ENCODE assay signal across 23 cellular contexts in the genomic region with DNA sequence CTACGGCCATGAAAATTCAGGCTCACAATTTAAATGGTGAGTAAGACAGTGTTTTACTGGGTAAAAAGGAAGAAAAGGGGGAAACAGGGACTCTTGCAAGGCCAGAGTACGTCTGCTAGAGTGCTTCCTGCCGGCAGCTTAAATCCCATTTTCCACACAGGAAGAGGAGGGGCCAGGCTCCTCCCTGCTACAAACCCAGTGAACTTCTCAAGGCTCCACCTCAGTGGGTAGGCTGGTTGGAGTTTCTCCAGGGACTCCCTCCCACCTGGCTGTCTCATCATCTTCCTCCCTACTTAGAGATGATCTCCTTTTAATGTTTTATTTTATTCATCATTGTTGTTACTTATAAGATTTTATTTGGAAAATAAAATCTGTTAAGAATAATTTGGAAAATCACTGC.
A peak's percentile ranks its signal among the peaks of the same experiment; 100 is the strongest.
DNase-seq lines count a peak whose midpoint lies in the region; ATAC-seq, FAIRE-seq and TF ChIP-seq lines count a peak whose summit lies in the region.
"Had no signal": no experiment of that assay in that cellular context is flagged by ENCODE, and none has a peak within 500 bp of the region (broad histone marks: within the 10 kb centered on the region; RNA-seq: fewer than 3 reads in every experiment).

No MANE protein-coding gene starts in this region.

- no peaks in the 10 kb centered on the region for H3K36me3 ChIP-seq in mammary epithelial cell (ENCODE audit: insufficient read depth, low read length)
- H3K36me3 ChIP-seq in mesenchymal stem cell (ENCODE audit: control insufficient read depth in 1 of 2, insufficient read depth in 2 of 2, low read depth in 1 of 2, low read length in 2 of 2), result no peaks in the 10 kb centered on the region
- H3K36me3 ChIP-seq in testis (ENCODE audit: low read depth, missing control alignments), result no peaks in the 10 kb centered on the region
- H3K36me3 ChIP-seq: BE2C, HAP-1 had no signal

- H3K4me1 Mint-ChIP-seq in MCF 10A (ENCODE audit: insufficient read depth, unreplicated experiment) (no peaks in the 10 kb centered on the region), natural killer cell (no peaks in the 10 kb centered on the region)
- no peaks in the 10 kb centered on the region for H3K4me1 Mint-ChIP-seq in naive thymus-derived CD8-positive, alpha-beta T cell
- H3K4me1 Mint-ChIP-seq: CD4-positive, alpha-beta memory T cell had no signal

- H3K4me3 ChIP-seq in mammary epithelial cell (replicated peaks in 1 of 3; ENCODE audit: insufficient read depth in 1 of 3, low read depth in 2 of 3, low read length in 3 of 3), result no peak overlapping the region
- H3K4me3 ChIP-seq in mesenchymal stem cell (ENCODE audit: insufficient read depth in 1 of 2, low read depth in 1 of 2, low read length in 2 of 2), result no peak overlapping the region
- no peak overlapping the region for H3K4me3 ChIP-seq in testis
- H3K4me3 ChIP-seq: HAP-1 had no signal

- H3K4me3 Mint-ChIP-seq in MCF 10A (ENCODE audit: unreplicated experiment) (no peak overlapping the region), natural killer cell (no peak overlapping the region)
- H3K4me3 Mint-ChIP-seq in naive thymus-derived CD8-positive, alpha-beta T cell, result no peak overlapping the region
- H3K4me3 Mint-ChIP-seq: CD4-positive, alpha-beta memory T cell had no signal

- no peaks in the 10 kb centered on the region for H4K20me1 ChIP-seq in mammary epithelial cell (ENCODE audit: insufficient read depth, low read length)

- POLR2A ChIA-PET in MCF 10A (lab: Yijun Ruan, JAX), result no interaction called here
- POLR2A ChIA-PET in naive thymus-derived CD8-positive, alpha-beta T cell (lab: Charles Lee), result no interaction called here

- BruUV-seq in mammary epithelial cell (replicated peaks; lab: Mats Ljungman, UMichigan) (no TSS peak), MCF 10A (replicated peaks; lab: Mats Ljungman, UMichigan) (no TSS peak)

- in situ Hi-C loops in mammary epithelial cell (cut with MboI; ENCODE audit: low sequenced_read_pairs in 2 of 2), result no loop called here

- H3K27ac Mint-ChIP-seq in MCF 10A (ENCODE audit: low read depth, unreplicated experiment), result no peak overlapping the region
- H3K27ac Mint-ChIP-seq in natural killer cell, result no peak overlapping the region
- no peak overlapping the region for H3K27ac Mint-ChIP-seq in naive thymus-derived CD8-positive, alpha-beta T cell
- H3K27ac Mint-ChIP-seq: CD4-positive, alpha-beta memory T cell had no signal

- H2BK120ac ChIP-seq in mesenchymal stem cell (ENCODE audit: low read depth, low read length), result no peak overlapping the region

- H3K27me3 ChIP-seq in mammary epithelial cell (ENCODE audit: insufficient read depth, low read length), result no peaks in the 10 kb centered on the region
- H3K27me3 ChIP-seq in mesenchymal stem cell (ENCODE audit: control insufficient read depth in 1 of 2, insufficient read depth in 1 of 2, low read length in 2 of 2), result no peaks in the 10 kb centered on the region
- H3K27me3 ChIP-seq in testis, result no peaks in the 10 kb centered on the region
- H3K27me3 ChIP-seq: BE2C had no signal

- 100% methylated on average over 3 of the region's 3 CpGs for WGBS in mammary epithelial cell (ENCODE audit: low coverage, missing lambda C conversion rate)
- WGBS in mesenchymal stem cell, result 92% methylated on average over 3 of the region's 3 CpGs
- 55 to 65% methylated on average over 3 of the region's 3 CpGs for WGBS in testis, 2 donors

- dilution Hi-C loops in mammary epithelial cell (cut with HindIII; ENCODE audit: low sequenced_read_pairs), result no loop called here

- H4K8ac ChIP-seq in mesenchymal stem cell (ENCODE audit: low read length), result no peak overlapping the region

- intact Hi-C loops in mammary epithelial cell (cut with micrococcal nuclease) (no loop called here), MCF 10A (cut with micrococcal nuclease) (no loop called here), testis (cut with DNase I; ENCODE audit: low total_unique reads) (no loop called here), natural killer cell (cut with micrococcal nuclease) (no loop called here)

- H2BK12ac ChIP-seq in mesenchymal stem cell (ENCODE audit: low read length in 2 of 2), result no peak overlapping the region

- no peak overlapping the region for H4K91ac ChIP-seq in mesenchymal stem cell (ENCODE audit: low read length)

- no peak overlapping the region for H3K14ac ChIP-seq in mesenchymal stem cell (ENCODE audit: low read length in 2 of 2)

- CTCF ChIA-PET in mammary epithelial cell (lab: Charles Lee; ENCODE audit: low non-redundant PET) (no interaction called here), MCF 10A (lab: Yijun Ruan, JAX) (interaction anchor here (0.7 kb wide), 1 partner anchor 572 kb away, joined by 3 read pairs; no protein-coding TSS in a partner anchor)

- H3K27me3 Mint-ChIP-seq in MCF 10A (ENCODE audit: insufficient read depth, unreplicated experiment) (no peaks in the 10 kb centered on the region), natural killer cell (ENCODE audit: low read depth in 2 of 2) (no peaks in the 10 kb centered on the region)
- H3K27me3 Mint-ChIP-seq in naive thymus-derived CD8-positive, alpha-beta T cell, result no peaks in the 10 kb centered on the region
- H3K27me3 Mint-ChIP-seq: CD4-positive, alpha-beta memory T cell had no signal

- H3K79me2 ChIP-seq in mammary epithelial cell (ENCODE audit: insufficient read depth, low read length), result no peaks in the 10 kb centered on the region

- no peak overlapping the region for H3K23ac ChIP-seq in mesenchymal stem cell (ENCODE audit: low read length in 2 of 2)

- H3K9ac ChIP-seq in mammary epithelial cell (ENCODE audit: insufficient read depth, low read length) (no peak overlapping the region), mesenchymal stem cell (ENCODE audit: low read length) (no peak overlapping the region)

- peak; percentile 5 for FAIRE-seq in RCC 7860 (lab: Jason Lieb, UNC)
- FAIRE-seq: D721Med, G401.6, GM12892, H1 had no signal

- H2BK15ac ChIP-seq in mesenchymal stem cell (ENCODE audit: low read depth, poor library complexity, severe bottlenecking), result peak overlapping the region; percentile 23

- no peak overlapping the region for H2AK5ac ChIP-seq in mesenchymal stem cell (ENCODE audit: low read length, severe bottlenecking)

- no peak for DNase-seq in mammary epithelial cell
- no peak for DNase-seq in MCF 10A (ENCODE audit: unreplicated experiment)
- DNase-seq in RCC 7860 (ENCODE audit: low spot score), result no peak
- DNase-seq in mesenchymal stem cell, result no peak
- DNase-seq in testis, result peak; percentile 17
- no peak for DNase-seq in natural killer cell
- DNase-seq in naive thymus-derived CD8-positive, alpha-beta T cell, result no peak
- DNase-seq: ACHN; BE2C; CD4-positive, alpha-beta memory T cell; DMS153; DMS79 treated with DMSO at 0.1 percent for 48 hours; EL; IMR-90 had no signal

- TF ChIP-seq CTCF in mammary epithelial cell (conservative IDR thresholded peaks at IDR 0.05 in 1 of 2, IDR thresholded peaks at IDR 0.05 in 1 of 2; ENCODE audit: extremely low read depth in 1 of 2, insufficient read depth in 1 of 2, low read depth in 1 of 2, low read length in 2 of 2) (no peak), MCF 10A (IDR thresholded peaks at IDR 0.05; ENCODE audit: unreplicated experiment) (no peak), testis (IDR thresholded peaks at IDR 0.05) (no peak), natural killer cell (IDR thresholded peaks at IDR 0.05) (no peak)

- H2BK5ac ChIP-seq in mesenchymal stem cell (ENCODE audit: low read depth, low read length, poor library complexity, severe bottlenecking), result no peak overlapping the region

- no peaks in the 10 kb centered on the region for H3K36me3 Mint-ChIP-seq in MCF 10A (ENCODE audit: insufficient read depth, unreplicated experiment)
- no peaks in the 10 kb centered on the region for H3K36me3 Mint-ChIP-seq in natural killer cell
- H3K36me3 Mint-ChIP-seq in naive thymus-derived CD8-positive, alpha-beta T cell, result no peaks in the 10 kb centered on the region
- H3K36me3 Mint-ChIP-seq: CD4-positive, alpha-beta memory T cell had no signal

- H3K9me3 Mint-ChIP-seq in MCF 10A (ENCODE audit: unreplicated experiment), result peaks cover 2% of the 10 kb centered on the region
- H3K9me3 Mint-ChIP-seq in natural killer cell, result peaks cover 5 to 6% of the 10 kb centered on the region in 2 donors
- H3K9me3 Mint-ChIP-seq in naive thymus-derived CD8-positive, alpha-beta T cell, result peaks cover 0 to 12% (median 3%) of the 10 kb centered on the region in 9 donors

- H3K18ac ChIP-seq in mesenchymal stem cell (ENCODE audit: low read depth in 1 of 2, low read length in 2 of 2), result no peak overlapping the region

- H3K9me3 ChIP-seq in mammary epithelial cell (replicated peaks; ENCODE audit: insufficient read depth, low read length) (peaks cover 4% of the 10 kb centered on the region), mesenchymal stem cell (ENCODE audit: control insufficient read depth, low read length) (peaks cover 8% of the 10 kb centered on the region), testis (no peaks in the 10 kb centered on the region)
- H3K9me3 ChIP-seq: BE2C, HAP-1 had no signal

- TF ChIP-seq POLR2A in testis (IDR thresholded peaks at IDR 0.05), result no peak

- H3K4ac ChIP-seq in mesenchymal stem cell (ENCODE audit: low read depth in 1 of 2, low read length in 2 of 2), result no peak overlapping the region

- ATAC-seq in GM21526 (IDR thresholded peaks at IDR 0.05; ENCODE audit: low FRiP score, unreplicated experiment) (no peak), natural killer cell (no peak)
- ATAC-seq in naive thymus-derived CD8-positive, alpha-beta T cell, result no peak

- H3K27ac ChIP-seq in mammary epithelial cell (ENCODE audit: insufficient read depth, low read depth, low read length) (no peak overlapping the region), mesenchymal stem cell (ENCODE audit: low read length, poor library complexity, severe bottlenecking) (no peak overlapping the region), testis (no peak overlapping the region)
- H3K27ac ChIP-seq: 22Rv1, C4-2B, HL-60 had no signal

- H2AFZ ChIP-seq in mammary epithelial cell (ENCODE audit: low read depth, low read length), result peak overlapping the region; percentile 10
- H2AFZ ChIP-seq in mesenchymal stem cell (ENCODE audit: low read depth, low read length), result no peak overlapping the region

- H3K4me2 ChIP-seq in mammary epithelial cell (ENCODE audit: insufficient read depth, low read depth, low read length) (no peak overlapping the region), mesenchymal stem cell (ENCODE audit: low read length, poor library complexity, severe bottlenecking) (no peak overlapping the region)

- no peaks in the 10 kb centered on the region for H3K79me1 ChIP-seq in mesenchymal stem cell (replicated peaks; ENCODE audit: low read length, poor library complexity, severe bottlenecking)

- H3K4me1 ChIP-seq in mammary epithelial cell (ENCODE audit: insufficient read depth, low read length) (no peaks in the 10 kb centered on the region), mesenchymal stem cell (ENCODE audit: control insufficient read depth, insufficient read depth, low read depth, low read length) (no peaks in the 10 kb centered on the region), testis (no peaks in the 10 kb centered on the region)
- H3K4me1 ChIP-seq: BE2C, HAP-1 had no signal
